Comparison of ENCODE assay signal across 10 cellular contexts in the genomic region with DNA sequence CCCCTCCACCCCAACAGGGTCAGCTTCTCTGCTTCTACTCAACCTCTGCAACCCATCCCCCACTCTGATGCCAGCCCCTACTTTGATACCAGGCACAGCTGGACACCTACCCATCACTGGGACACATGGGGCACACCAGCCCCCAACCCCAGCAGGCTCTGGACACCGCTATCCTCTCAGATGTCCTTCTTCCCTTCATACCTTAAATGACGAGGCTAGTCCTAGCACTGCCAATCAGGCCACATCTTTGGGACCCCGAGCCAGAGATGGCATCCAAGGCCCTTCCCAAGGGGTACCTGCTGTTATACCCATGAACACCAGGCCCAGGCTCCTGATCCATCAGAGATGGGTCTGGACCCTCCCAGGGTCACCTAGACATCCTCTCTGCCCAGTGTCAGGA. TPM values are rescaled to one million over a fixed set of nuclear protein-coding genes. Genes with fewer than 3 reads are reported as not detected.
A peak's percentile ranks its signal among the peaks of the same experiment; 100 is the strongest.
DNase-seq lines count a peak whose midpoint lies in the region; ATAC-seq and TF ChIP-seq lines count a peak whose summit lies in the region.
"Had no signal": no experiment of that assay in that cellular context is flagged by ENCODE, and none has a peak within 500 bp of the region (broad histone marks: within the 10 kb centered on the region; RNA-seq: fewer than 3 reads in every experiment).

No MANE protein-coding gene starts in this region.

- H3K4me3 ChIP-seq in liver (ENCODE audit: low read depth in 1 of 3, low read length in 3 of 3) (no peak overlapping the region), PC-9 (no peak overlapping the region)
- H3K4me3 ChIP-seq: Peyer's patch had no signal

- intact Hi-C loops in PC-9 (cut with micrococcal nuclease; ENCODE audit: unreplicated experiment) = loop anchor here (1.0 to 2.0 kb wide), 6 partner anchors 15 to 201 kb away; partner anchors contain the start of gene PARP3

- H3K27me3 Mint-ChIP-seq in T-helper 2 cell treated with Interferon-gamma antibody and Interleukin-4, amounts not matched to agents 5 μg/mL and 100 μg/mL, for 36 hours (ENCODE audit: low read depth) = no peaks in the 10 kb centered on the region
- H3K27me3 Mint-ChIP-seq in activated T-helper 17 cell treated with anti-CD3 and anti-CD28 coated beads, Interleukin-2, amount 50 U/mL, for 72 hours = no peaks in the 10 kb centered on the region

- H3K79me2 ChIP-seq in PC-9 (ENCODE audit: low read depth) = no peaks in the 10 kb centered on the region

- POLR2A ChIA-PET in PC-9 (lab: Charles Lee; ENCODE audit: unreplicated experiment) = no interaction called here

- ATAC-seq in activated T-helper 17 cell treated with anti-CD3 and anti-CD28 coated beads, Interleukin-2, amount 50 U/mL, for 72 hours (replicated peaks) = no peak
- ATAC-seq in stimulated activated effector memory CD8-positive, alpha-beta T cell treated with anti-CD3 and anti-CD28 coated beads, Interleukin-12 subunit alpha, Interleukin-12 subunit beta, amount 100 ng/mL, for 72 hours = no peak
- no peak for ATAC-seq in HG02571 (IDR thresholded peaks at IDR 0.05; ENCODE audit: unreplicated experiment)

- no peak overlapping the region for H3K4me3 Mint-ChIP-seq in T-helper 2 cell treated with Interferon-gamma antibody and Interleukin-4, amounts not matched to agents 5 μg/mL and 100 μg/mL, for 36 hours
- no peak overlapping the region for H3K4me3 Mint-ChIP-seq in activated T-helper 17 cell treated with anti-CD3 and anti-CD28 coated beads, Interleukin-2, amount 50 U/mL, for 72 hours
- H3K4me3 Mint-ChIP-seq in stimulated activated effector memory CD8-positive, alpha-beta T cell treated with anti-CD3 and anti-CD28 coated beads, Interleukin-12 subunit alpha, Interleukin-12 subunit beta, amount 100 ng/mL, for 72 hours = no peak overlapping the region
- H3K4me3 Mint-ChIP-seq: HFFc6 had no signal

- H2AFZ ChIP-seq in PC-9 = no peak overlapping the region

- peaks cover 7% of the 10 kb centered on the region for H3K4me1 Mint-ChIP-seq in T-helper 2 cell treated with Interferon-gamma antibody and Interleukin-4, amounts not matched to agents 5 μg/mL and 100 μg/mL, for 36 hours (ENCODE audit: low read depth)
- H3K4me1 Mint-ChIP-seq in activated T-helper 17 cell treated with anti-CD3 and anti-CD28 coated beads, Interleukin-2, amount 50 U/mL, for 72 hours = no peaks in the 10 kb centered on the region
- H3K4me1 Mint-ChIP-seq in stimulated activated effector memory CD8-positive, alpha-beta T cell treated with anti-CD3 and anti-CD28 coated beads, Interleukin-12 subunit alpha, Interleukin-12 subunit beta, amount 100 ng/mL, for 72 hours = peaks cover 16% of the 10 kb centered on the region

- WGBS in liver = 94% methylated on average over 3 of the region's 3 CpGs

- H3K4me1 ChIP-seq in liver (ENCODE audit: control insufficient read depth in 4 of 4, insufficient read depth in 4 of 4, low read length in 3 of 4) (peaks cover 0 to 4% (median 0%) of the 10 kb centered on the region in 4 donors), PC-9 (replicated peaks; ENCODE audit: insufficient read depth) (no peaks in the 10 kb centered on the region)

- no peaks in the 10 kb centered on the region for H4K20me1 ChIP-seq in PC-9 (ENCODE audit: insufficient read depth)

- no peak for DNase-seq in T-helper 2 cell treated with Interferon-gamma antibody and Interleukin-4, amounts not matched to agents 5 μg/mL and 100 μg/mL, for 36 hours (ENCODE audit: low spot score)
- no peak for DNase-seq in T-helper 2 cell
- DNase-seq in stimulated activated effector memory CD8-positive, alpha-beta T cell treated with anti-CD3 and anti-CD28 coated beads, Interleukin-12 subunit alpha, Interleukin-12 subunit beta, amount 100 ng/mL, for 72 hours (ENCODE audit: low spot score in 2 of 2) = no peak
- no peak for DNase-seq in cerebellar cortex (ENCODE audit: low spot score)
- no peak for DNase-seq in PC-9

- H3K27ac ChIP-seq in liver (ENCODE audit: low read depth in 1 of 2, low read length in 2 of 2) (no peak overlapping the region), PC-9 (no peak overlapping the region)
- H3K27ac ChIP-seq: Peyer's patch had no signal

- CTCF ChIA-PET in PC-9 (lab: Charles Lee) = interaction anchor here (0.6 kb wide), 1 partner anchor 191 kb away, joined by 10 read pairs; no protein-coding TSS in a partner anchor

- BruUV-seq in PC-9 (replicated peaks; lab: Mats Ljungman, UMichigan) = no TSS peak

- no peak overlapping the region for H3K4me2 ChIP-seq in PC-9

- peak; percentile 5 for TF ChIP-seq CTCF in liver (IDR thresholded peaks at IDR 0.05; ENCODE audit: low read depth, low read length, missing input control)
- no peak for TF ChIP-seq CTCF in PC-9 (conservative IDR thresholded peaks at IDR 0.05)

- H3K27ac Mint-ChIP-seq in T-helper 2 cell treated with Interferon-gamma antibody and Interleukin-4, amounts not matched to agents 5 μg/mL and 100 μg/mL, for 36 hours = peak overlapping the region; percentile 31
- H3K27ac Mint-ChIP-seq in activated T-helper 17 cell treated with anti-CD3 and anti-CD28 coated beads, Interleukin-2, amount 50 U/mL, for 72 hours = peak overlapping the region; percentile 69
- H3K27ac Mint-ChIP-seq in stimulated activated effector memory CD8-positive, alpha-beta T cell treated with anti-CD3 and anti-CD28 coated beads, Interleukin-12 subunit alpha, Interleukin-12 subunit beta, amount 100 ng/mL, for 72 hours = peak overlapping the region; percentile 30
- H3K27ac Mint-ChIP-seq: HFFc6 had no signal

- H3K36me3 ChIP-seq in liver (ENCODE audit: control insufficient read depth in 4 of 4, insufficient read depth in 3 of 4, low read depth in 1 of 4, low read length in 3 of 4) (peaks cover 0 to 5% (median under 1%) of the 10 kb centered on the region in 4 donors), PC-9 (ENCODE audit: low read depth) (no peaks in the 10 kb centered on the region; the same call in 1 of the 2 replicates)
- H3K36me3 ChIP-seq: Peyer's patch had no signal

- H3K36me3 Mint-ChIP-seq in T-helper 2 cell treated with Interferon-gamma antibody and Interleukin-4, amounts not matched to agents 5 μg/mL and 100 μg/mL, for 36 hours (ENCODE audit: low read depth) = peaks cover 27% of the 10 kb centered on the region
- H3K36me3 Mint-ChIP-seq in activated T-helper 17 cell treated with anti-CD3 and anti-CD28 coated beads, Interleukin-2, amount 50 U/mL, for 72 hours (ENCODE audit: low read depth) = peaks cover 6% of the 10 kb centered on the region
- H3K36me3 Mint-ChIP-seq in stimulated activated effector memory CD8-positive, alpha-beta T cell treated with anti-CD3 and anti-CD28 coated beads, Interleukin-12 subunit alpha, Interleukin-12 subunit beta, amount 100 ng/mL, for 72 hours = no peaks in the 10 kb centered on the region

- H3F3A ChIP-seq in PC-9 (ENCODE audit: insufficient read depth, low read depth) = no peaks in the 10 kb centered on the region

- no peaks in the 10 kb centered on the region for H3K27me3 ChIP-seq in liver (ENCODE audit: control insufficient read depth in 4 of 4, insufficient read depth in 4 of 4, low read length in 3 of 4)
- no peaks in the 10 kb centered on the region for H3K27me3 ChIP-seq in PC-9 (ENCODE audit: insufficient read depth, low read depth)
- H3K27me3 ChIP-seq: Peyer's patch had no signal

- no peak overlapping the region for H3K9ac ChIP-seq in liver (ENCODE audit: low read depth in 1 of 2, low read length in 2 of 2)

- H3K9me3 ChIP-seq in liver (ENCODE audit: control insufficient read depth in 4 of 4, low read length in 3 of 4) (no peaks in the 10 kb centered on the region), PC-9 (ENCODE audit: insufficient read depth, low read depth) (no peaks in the 10 kb centered on the region)
- H3K9me3 ChIP-seq: Peyer's patch had no signal

- no peaks in the 10 kb centered on the region for H3K9me3 Mint-ChIP-seq in T-helper 2 cell treated with Interferon-gamma antibody and Interleukin-4, amounts not matched to agents 5 μg/mL and 100 μg/mL, for 36 hours
- no peaks in the 10 kb centered on the region for H3K9me3 Mint-ChIP-seq in activated T-helper 17 cell treated with anti-CD3 and anti-CD28 coated beads, Interleukin-2, amount 50 U/mL, for 72 hours
- no peaks in the 10 kb centered on the region for H3K9me3 Mint-ChIP-seq in stimulated activated effector memory CD8-positive, alpha-beta T cell treated with anti-CD3 and anti-CD28 coated beads, Interleukin-12 subunit alpha, Interleukin-12 subunit beta, amount 100 ng/mL, for 72 hours
- H3K9me3 Mint-ChIP-seq: HFFc6 had no signal

- H3K9me2 ChIP-seq in PC-9 (ENCODE audit: insufficient read depth) = no peaks in the 10 kb centered on the region

- TF ChIP-seq RAD21 in liver (IDR thresholded peaks at IDR 0.05) = no peak

TF ChIP-seq in liver, 16 proteins besides CTCF, POLR2A, EP300 and RAD21:
- no peak for TF ChIP-seq FOXA2 (IDR thresholded peaks at IDR 0.05)
- no peak for TF ChIP-seq ATF3 (IDR thresholded peaks at IDR 0.05)
- TF ChIP-seq NR2F2 (IDR thresholded peaks at IDR 0.05) = no peak
- TF ChIP-seq RXRA (IDR thresholded peaks at IDR 0.05) = no peak
- TF ChIP-seq YY1 (IDR thresholded peaks at IDR 0.05) = no peak
- TF ChIP-seq, protein P1, sequence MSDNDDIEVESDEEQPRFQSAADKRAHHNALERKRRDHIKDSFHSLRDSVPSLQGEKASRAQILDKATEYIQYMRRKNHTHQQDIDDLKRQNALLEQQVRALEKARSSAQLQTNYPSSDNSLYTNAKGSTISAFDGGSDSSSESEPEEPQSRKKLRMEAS (IDR thresholded peaks at IDR 0.05) = no peak
- no peak for TF ChIP-seq HNF4G (IDR thresholded peaks at IDR 0.05)
- TF ChIP-seq JUND (IDR thresholded peaks at IDR 0.05) = no peak
- no peak for TF ChIP-seq GABPA (IDR thresholded peaks at IDR 0.05 in 1 of 2, conservative IDR thresholded peaks at IDR 0.05 in 1 of 2)
- TF ChIP-seq TAF1 (conservative IDR thresholded peaks at IDR 0.05) = no peak
- no peak for TF ChIP-seq FOXA1 (IDR thresholded peaks at IDR 0.05)

RNA-seq across cellular contexts. Expression of gene POC1A, which starts 10.6 kb away (rescaled TPM):
- 10 to 100 TPM; 19.5 to 28.1 TPM for total RNA-seq in activated T-helper 17 cell treated with anti-CD3 and anti-CD28 coated beads, Interleukin-2, amount 50 U/mL, for 72 hours
- total RNA-seq in liver (10 to 100 TPM in 1 of 2 donors, 1 to 10 TPM in 1; 2.8 to 12.7 TPM), PC-9 (2021) (28.8 and 35.0 TPM in 2 replicates)
- 1 to 10 TPM; 1.4 to 6.8 TPM for polyA plus RNA-seq in liver

RNA-seq across cellular contexts. Expression of gene ALAS1, which starts 54.3 kb away (rescaled TPM):
- 10 to 100 TPM; 66.1 to 72.7 TPM for total RNA-seq in activated T-helper 17 cell treated with anti-CD3 and anti-CD28 coated beads, Interleukin-2, amount 50 U/mL, for 72 hours
- 100 to 1,000 TPM in 1 of 2 donors, 10 to 100 TPM in 1; 32.3 to 129 TPM for total RNA-seq in liver
- polyA plus RNA-seq in liver = 100 to 1,000 TPM; 145 to 421 TPM
- 61.9 and 71.2 TPM in 2 replicates for total RNA-seq in PC-9 (2021)
